ENCODE assay signal across 23 cellular contexts in the genomic region with DNA sequence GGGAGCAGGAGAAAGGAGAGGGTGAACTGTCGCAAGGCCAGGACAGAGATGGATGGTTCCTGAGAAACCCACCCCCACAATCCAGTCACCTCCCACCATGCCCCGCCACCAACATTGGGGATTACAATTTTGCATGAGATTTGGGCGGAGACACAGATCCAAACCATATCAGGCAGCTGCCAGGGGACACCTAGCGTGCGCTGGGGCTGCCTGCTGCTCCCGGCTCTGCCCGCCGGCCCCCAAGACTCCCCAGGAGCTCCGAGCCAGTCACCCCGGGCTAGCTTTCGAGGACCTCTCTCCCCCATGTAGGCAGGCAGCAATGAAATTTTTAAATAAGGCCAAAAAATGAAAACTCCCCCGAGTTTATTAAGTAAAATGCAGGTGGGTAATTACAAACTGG.
A peak's percentile ranks its signal among the peaks of the same experiment; 100 is the strongest.
DNase-seq lines count a peak whose midpoint lies in the region; ATAC-seq, FAIRE-seq and TF ChIP-seq lines count a peak whose summit lies in the region.
"Had no signal": no experiment of that assay in that cellular context is flagged by ENCODE, and none has a peak within 500 bp of the region (broad histone marks: within the 10 kb centered on the region; RNA-seq: fewer than 3 reads in every experiment).

No MANE protein-coding gene starts in this region.

- no peaks in the 10 kb centered on the region for H3K9me3 ChIP-seq in heart left ventricle
- no peaks in the 10 kb centered on the region for H3K9me3 ChIP-seq in kidney (ENCODE audit: control insufficient read depth in 1 of 2, low read length in 2 of 2)
- H3K9me3 ChIP-seq: BLaER1 had no signal

- no peak overlapping the region for H3K4me3 Mint-ChIP-seq in activated T-helper 17 cell treated with anti-CD3 and anti-CD28 coated beads, Interleukin-2, amount 50 U/mL, for 72 hours
- H3K4me3 Mint-ChIP-seq: CD4-positive, CD25-positive, alpha-beta regulatory T cell; CD8-positive, alpha-beta memory T cell had no signal

- H3K36me3 Mint-ChIP-seq in activated T-helper 17 cell treated with anti-CD3 and anti-CD28 coated beads, Interleukin-2, amount 50 U/mL, for 72 hours (ENCODE audit: low read depth) = no peaks in the 10 kb centered on the region
- H3K36me3 Mint-ChIP-seq: CD4-positive, CD25-positive, alpha-beta regulatory T cell had no signal

- H3K9ac ChIP-seq in kidney (ENCODE audit: low read length in 2 of 2) = no peak overlapping the region
- H3K9ac ChIP-seq: BLaER1, GM23248 had no signal

- H3K4me1 Mint-ChIP-seq in activated T-helper 17 cell treated with anti-CD3 and anti-CD28 coated beads, Interleukin-2, amount 50 U/mL, for 72 hours = no peaks in the 10 kb centered on the region
- H3K4me1 Mint-ChIP-seq: CD4-positive, CD25-positive, alpha-beta regulatory T cell; CD8-positive, alpha-beta memory T cell had no signal

- H3K9me3 Mint-ChIP-seq in activated T-helper 17 cell treated with anti-CD3 and anti-CD28 coated beads, Interleukin-2, amount 50 U/mL, for 72 hours = peaks cover 1% of the 10 kb centered on the region

- H3K27me3 Mint-ChIP-seq in activated T-helper 17 cell treated with anti-CD3 and anti-CD28 coated beads, Interleukin-2, amount 50 U/mL, for 72 hours = peaks cover 9% of the 10 kb centered on the region

- DNase-seq in heart left ventricle = peak in 3 of 5 donors; percentile 2 to 14 (median 14)
- no peak for DNase-seq in left cardiac atrium
- DNase-seq in kidney = peak; percentile 32
- DNase-seq in posterior vena cava (ENCODE audit: low spot score) = peak; percentile 16
- no peak for DNase-seq in urothelium cell line (ENCODE audit: low spot score)
- no peak for DNase-seq in NCI-H146 (lab: John Stamatoyannopoulos, UW)
- no peak for DNase-seq in NCI-H82 treated with DMSO at 0.1 percent for 48 hours (lab: John Stamatoyannopoulos, UW; ENCODE audit: unreplicated experiment)
- DNase-seq: CD4-positive, CD25-positive, alpha-beta regulatory T cell; CD8-positive, alpha-beta memory T cell; DMS 273 treated with DMSO at 0.1 percent for 48 hours; DMS79; EL; GDM1; GM23248; H7; HCEC 1CT had no signal

- H3K36me3 ChIP-seq in heart left ventricle = no peaks in the 10 kb centered on the region
- H3K36me3 ChIP-seq in kidney (ENCODE audit: control insufficient read depth in 1 of 2, insufficient read depth in 2 of 2, low read length in 2 of 2) = no peaks in the 10 kb centered on the region
- H3K36me3 ChIP-seq: BLaER1 had no signal

- TF ChIP-seq CTCF in heart left ventricle (IDR thresholded peaks at IDR 0.05) (no peak), kidney (IDR thresholded peaks at IDR 0.05; ENCODE audit: borderline replicate concordance, extremely low read depth, insufficient read depth) (no peak)

- peaks cover 0 to 71% (median 18%) of the 10 kb centered on the region in 9 donors for H3K27me3 ChIP-seq in heart left ventricle
- H3K27me3 ChIP-seq: BLaER1 had no signal

- no peaks in the 10 kb centered on the region for H3K4me1 ChIP-seq in heart left ventricle
- H3K4me1 ChIP-seq in kidney (ENCODE audit: control insufficient read depth in 1 of 2, insufficient read depth in 1 of 2, low read depth in 1 of 2, low read length in 2 of 2) = no peaks in the 10 kb centered on the region

- ATAC-seq in heart left ventricle (no peak), left cardiac atrium (no peak)
- no peak for ATAC-seq in activated T-helper 17 cell treated with anti-CD3 and anti-CD28 coated beads, Interleukin-2, amount 50 U/mL, for 72 hours (replicated peaks)
- ATAC-seq: GM12878 had no signal

- 76 to 90% (median 85%) methylated on average over 9 to 12 of the region's 12 CpGs for WGBS in heart left ventricle, 4 donors

- intact Hi-C loops in heart left ventricle (cut with DNase I) (no loop called here), left cardiac atrium (cut with DNase I) (no loop called here), kidney (cut with DNase I) (no loop called here), posterior vena cava (cut with DNase I) (no loop called here)

- no peak for FAIRE-seq in kidney (lab: Jason Lieb, UNC)
- peak; percentile 92 for FAIRE-seq in urothelium cell line (lab: Jason Lieb, UNC)
- FAIRE-seq: D721Med, GM12878, GM19239, H1 had no signal

- H3K4me3 ChIP-seq in heart left ventricle = no peak overlapping the region
- H3K4me3 ChIP-seq in kidney (ENCODE audit: low read length in 2 of 2) = no peak overlapping the region
- H3K4me3 ChIP-seq: BLaER1, GM12878, GM23248 had no signal

- H3K27ac Mint-ChIP-seq in activated T-helper 17 cell treated with anti-CD3 and anti-CD28 coated beads, Interleukin-2, amount 50 U/mL, for 72 hours = no peak overlapping the region
- H3K27ac Mint-ChIP-seq: CD4-positive, CD25-positive, alpha-beta regulatory T cell had no signal

- H3K27ac ChIP-seq in heart left ventricle (no peak overlapping the region), kidney (ENCODE audit: low read depth in 2 of 2, low read length in 2 of 2) (no peak overlapping the region)
- H3K27ac ChIP-seq: BLaER1, C4-2B, GM23248 had no signal

- no peak for TF ChIP-seq POLR2A in heart left ventricle (IDR thresholded peaks at IDR 0.05)

Comparison
In these comparisons a context has a peak if more than half of its experiments do, and no peak if none do; other contexts are left out.
1. DNase-seq: peak in heart left ventricle (3 of 5), kidney (single experiment) and posterior vena cava (single experiment); none in left cardiac atrium (single experiment), urothelium cell line (single experiment), NCI-H146 (single experiment) and NCI-H82 treated with DMSO at 0.1 percent for 48 hours (single experiment).